In genomic region chr11:61769169-61769920, GRCh38 we compare ENCODE assay signal across 1 cellular context.
A peak's percentile ranks its signal among the peaks of the same experiment; 100 is the strongest.
TF ChIP-seq lines count a peak whose summit lies in the region.

No MANE protein-coding gene starts in this region.

TF ChIP-seq in HepG2, 621 proteins besides CTCF, POLR2A, EP300 and RAD21 (continued from another document and continues in another):
- no peak for TF ChIP-seq SKIL (CRISPR knock-in tag; IDR thresholded peaks at IDR 0.05; ENCODE audit: borderline replicate concordance)
- no peak for TF ChIP-seq LRRFIP1 (CRISPR knock-in tag; conservative IDR thresholded peaks at IDR 0.05)
- TF ChIP-seq CCAR2 (optimal IDR thresholded peaks at IDR 0.05; ENCODE audit: low read depth, low read length), result no peak
- no peak for TF ChIP-seq EEA1 (CRISPR knock-in tag; IDR thresholded peaks at IDR 0.05; ENCODE audit: borderline replicate concordance)
- TF ChIP-seq HNF4G (IDR thresholded peaks at IDR 0.05; ENCODE audit: borderline replicate concordance, low read depth, low read length), result peak; percentile 88
- 0 out of 2 replicates have a peak, but pooled peaks have one; percentile 30 for TF ChIP-seq HNF4G (CRISPR knock-in tag; IDR thresholded peaks at IDR 0.05; ENCODE audit: borderline replicate concordance, low read depth)
- no peak for TF ChIP-seq CEBPG (CRISPR knock-in tag; IDR thresholded peaks at IDR 0.05)
- no peak for TF ChIP-seq KLF6 (CRISPR knock-in tag; IDR thresholded peaks at IDR 0.05)
- TF ChIP-seq SALL1 (CRISPR knock-in tag; IDR thresholded peaks at IDR 0.05), result peak; percentile 69
- TF ChIP-seq TCF7L2 (IDR thresholded peaks at IDR 0.05; ENCODE audit: low read depth, low read length), result no peak
- peak; percentile 61; the same call in 1 of the 2 replicates for TF ChIP-seq GABPB1 (CRISPR knock-in tag; IDR thresholded peaks at IDR 0.05)
- TF ChIP-seq HNRNPK (IDR thresholded peaks at IDR 0.05; ENCODE audit: low read depth, low read length, poor library complexity, severe bottlenecking), result no peak
- TF ChIP-seq ESRRA (CRISPR knock-in tag; IDR thresholded peaks at IDR 0.05; ENCODE audit: low read depth), result peak; percentile 33; the same call in 1 of the 2 replicates
- no peak for TF ChIP-seq ZNF414 (CRISPR knock-in tag; IDR thresholded peaks at IDR 0.05)
- TF ChIP-seq ELF3 (CRISPR knock-in tag; IDR thresholded peaks at IDR 0.05), result 0 out of 2 replicates have a peak, but pooled peaks have one; percentile 39
- TF ChIP-seq ZNF747 (CRISPR knock-in tag; IDR thresholded peaks at IDR 0.05; ENCODE audit: borderline replicate concordance), result no peak
- TF ChIP-seq TSC22D2 (CRISPR knock-in tag; IDR thresholded peaks at IDR 0.05; ENCODE audit: borderline replicate concordance), result no peak; the same call in 1 of the 2 replicates
- TF ChIP-seq HMGXB4 (CRISPR knock-in tag; IDR thresholded peaks at IDR 0.05; ENCODE audit: borderline replicate concordance in 1 of 2, low read depth in 1 of 2), result peak in 1 of 2 experiments; percentile 58; a peak in 3 of 4 replicates
- TF ChIP-seq RARA (CRISPR knock-in tag; IDR thresholded peaks at IDR 0.05), result peak; percentile 89
- peak; percentile 63; the same call in 1 of the 2 replicates for TF ChIP-seq ZNF678 (CRISPR knock-in tag; IDR thresholded peaks at IDR 0.05)
- peak; percentile 89 for TF ChIP-seq HNF4A (CRISPR knock-in tag; IDR thresholded peaks at IDR 0.05)
- no peak for TF ChIP-seq ZZZ3 (CRISPR knock-in tag; IDR thresholded peaks at IDR 0.05; ENCODE audit: borderline replicate concordance)
- peak; percentile 94 for TF ChIP-seq ZNF687 (CRISPR knock-in tag; IDR thresholded peaks at IDR 0.05)
- TF ChIP-seq ZNF775 (CRISPR knock-in tag; IDR thresholded peaks at IDR 0.05; ENCODE audit: borderline replicate concordance), result no peak
- TF ChIP-seq EHMT2 (IDR thresholded peaks at IDR 0.05; ENCODE audit: borderline replicate concordance, low read depth, low read length), result no peak
- no peak for TF ChIP-seq ZBTB21 (CRISPR knock-in tag; IDR thresholded peaks at IDR 0.05)
- peak; percentile 55; the same call in 1 of the 2 replicates for TF ChIP-seq ZNF383 (CRISPR knock-in tag; IDR thresholded peaks at IDR 0.05; ENCODE audit: borderline replicate concordance)
- peak; percentile 79 for TF ChIP-seq XRCC5 (optimal IDR thresholded peaks at IDR 0.05; ENCODE audit: low read length)
- no peak for TF ChIP-seq ZBTB34 (CRISPR knock-in tag; IDR thresholded peaks at IDR 0.05)
- TF ChIP-seq AGO1 (IDR thresholded peaks at IDR 0.05; ENCODE audit: low read depth, low read length, poor library complexity, severe bottlenecking), result no peak
- TF ChIP-seq ZNF33B (CRISPR knock-in tag; IDR thresholded peaks at IDR 0.05), result 0 out of 2 replicates have a peak, but pooled peaks have one; percentile 37
- 0 out of 2 replicates have a peak, but pooled peaks have one; percentile 72 for TF ChIP-seq ZBTB4 (CRISPR knock-in tag; IDR thresholded peaks at IDR 0.05; ENCODE audit: borderline replicate concordance)
- TF ChIP-seq RFX3 (CRISPR knock-in tag; IDR thresholded peaks at IDR 0.05), result no peak
- TF ChIP-seq ZNF709 (CRISPR knock-in tag; IDR thresholded peaks at IDR 0.05), result 0 out of 2 replicates have a peak, but pooled peaks have one; percentile 40
- peak; percentile 47; the same call in 1 of the 2 replicates for TF ChIP-seq ZNF143 (CRISPR knock-in tag; IDR thresholded peaks at IDR 0.05)
- TF ChIP-seq ATF7 (IDR thresholded peaks at IDR 0.05), result no peak
- TF ChIP-seq ATF7 (CRISPR knock-in tag; IDR thresholded peaks at IDR 0.05), result no peak
- TF ChIP-seq ZBTB42 (CRISPR knock-in tag; IDR thresholded peaks at IDR 0.05), result no peak; the same call in 1 of the 2 replicates
- peak; percentile 21; the same call in 1 of the 2 replicates for TF ChIP-seq FOXK1 (CRISPR knock-in tag; IDR thresholded peaks at IDR 0.05; ENCODE audit: borderline replicate concordance, low read depth)
- TF ChIP-seq TAF1 (CRISPR knock-in tag; IDR thresholded peaks at IDR 0.05), result peak; percentile 46; the same call in 1 of the 2 replicates
- no peak for TF ChIP-seq CENPT (CRISPR knock-in tag; IDR thresholded peaks at IDR 0.05; ENCODE audit: low read depth)
- peak; percentile 37; the same call in 1 of the 2 replicates for TF ChIP-seq ZNF574 (CRISPR knock-in tag; IDR thresholded peaks at IDR 0.05)
- no peak for TF ChIP-seq SYNCRIP (IDR thresholded peaks at IDR 0.05; ENCODE audit: insufficient read depth, low read depth, low read length)
